Comparison of ENCODE assay signal across 31 cellular contexts in the genomic region with DNA sequence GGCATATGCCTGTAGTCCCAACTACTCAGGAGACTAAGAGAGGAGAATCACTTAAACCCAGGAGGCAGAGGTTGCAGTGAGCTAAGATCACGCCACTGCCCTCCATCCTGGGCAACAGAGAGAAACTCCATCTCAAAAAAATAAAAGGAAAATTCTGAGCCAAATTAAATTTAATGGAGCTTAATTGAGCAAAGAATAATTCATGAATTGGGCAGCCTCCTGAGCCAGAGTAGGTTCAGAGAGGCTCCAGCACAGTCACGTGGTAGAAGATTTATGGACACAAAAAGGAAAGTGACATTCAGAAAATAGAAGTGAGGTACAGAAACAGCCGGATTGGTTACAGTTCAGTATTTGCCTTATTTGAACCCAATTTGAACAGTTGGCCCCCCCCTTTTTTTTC. TPM values are rescaled to one million over a fixed set of nuclear protein-coding genes. Genes with fewer than 3 reads are reported as not detected.
DNase-seq lines count a peak whose midpoint lies in the region; ATAC-seq, FAIRE-seq and TF ChIP-seq lines count a peak whose summit lies in the region.
"Had no signal": no experiment of that assay in that cellular context is flagged by ENCODE, and none has a peak within 500 bp of the region (broad histone marks: within the 10 kb centered on the region; RNA-seq: fewer than 3 reads in every experiment).

No MANE protein-coding gene starts in this region.

- H3K27ac ChIP-seq in HEK293 (ENCODE audit: extremely low read depth, low read depth, low read length) (no peak overlapping the region), K562 (ENCODE audit: extremely low read depth, low read depth, low read length) (no peak overlapping the region), PC-9 (no peak overlapping the region)
- H3K27ac ChIP-seq: 22Rv1; A549; BLaER1; BLaER1 treated with 17β-estradiol and CSF1 and Interleukin-3, amounts not matched to agents 10 nM and 100 nM; C4-2B had no signal

- H3K79me2 ChIP-seq in K562 (ENCODE audit: control insufficient read depth, insufficient read depth, low read length) = no peaks in the 10 kb centered on the region
- no peaks in the 10 kb centered on the region for H3K79me2 ChIP-seq in PC-9 (ENCODE audit: low read depth)

- no peaks in the 10 kb centered on the region for H3K9me2 ChIP-seq in PC-9 (ENCODE audit: insufficient read depth)

- in situ Hi-C loops in K562 (cut with MboI) = no loop called here

- POLR2A ChIA-PET in HEK293 (lab: Yijun Ruan, JAX) = no interaction called here
- POLR2A ChIA-PET in K562 (lab: Yijun Ruan, JAX) = no interaction called here
- POLR2A ChIA-PET in PC-9 (lab: Charles Lee; ENCODE audit: unreplicated experiment) = no interaction called here

- H3K27me3 ChIP-seq in K562 (ENCODE audit: control insufficient read depth in 2 of 2, insufficient read depth in 2 of 2, low read length in 2 of 2) (no peaks in the 10 kb centered on the region; a peak in 1 of 5 replicates), PC-9 (ENCODE audit: insufficient read depth, low read depth) (no peaks in the 10 kb centered on the region)
- H3K27me3 ChIP-seq: BE2C; BLaER1; BLaER1 treated with 17β-estradiol and CSF1 and Interleukin-3, amounts not matched to agents 10 nM and 100 nM had no signal

- CTCF ChIA-PET in HEK293 (lab: Yijun Ruan, JAX) = interaction anchor here (0.5 to 1.8 kb wide), 2 partner anchors 17 to 83 kb away, joined by 4 to 7 read pairs; no protein-coding TSS in a partner anchor
- CTCF ChIA-PET in K562 (lab: Yijun Ruan, JAX; ENCODE audit: low intra/inter-chr PET ratio) = no interaction called here
- CTCF ChIA-PET in PC-9 (lab: Charles Lee) = no interaction called here

- no peak overlapping the region for H3K9ac ChIP-seq in K562 (ENCODE audit: insufficient read depth in 1 of 2, low read depth in 2 of 2, low read length in 2 of 2)
- H3K9ac ChIP-seq: BLaER1; BLaER1 treated with 17β-estradiol and CSF1 and Interleukin-3, amounts not matched to agents 10 nM and 100 nM had no signal

- BruUV-seq in K562 (replicated peaks; lab: Mats Ljungman, UMichigan) = no TSS peak
- BruUV-seq in PC-9 (replicated peaks; lab: Mats Ljungman, UMichigan) = no TSS peak

- H4K20me1 ChIP-seq in K562 (replicated peaks; ENCODE audit: control insufficient read depth, insufficient read depth, low read length) (no peaks in the 10 kb centered on the region), PC-9 (ENCODE audit: insufficient read depth) (no peaks in the 10 kb centered on the region)
- H4K20me1 ChIP-seq: BLaER1 had no signal

- H3K4me2 ChIP-seq in K562 (ENCODE audit: insufficient read depth, low read length) (no peak overlapping the region), PC-9 (no peak overlapping the region)
- H3K4me2 ChIP-seq: A549; BLaER1; BLaER1 treated with 17β-estradiol and CSF1 and Interleukin-3, amounts not matched to agents 10 nM and 100 nM had no signal

- no peak for FAIRE-seq in K562 (lab: Jason Lieb, UNC)
- FAIRE-seq: A204.1, A549, D721Med had no signal

- no peaks in the 10 kb centered on the region for H3F3A ChIP-seq in PC-9 (ENCODE audit: insufficient read depth, low read depth)

- H3K4me3 ChIP-seq in HEK293 (ENCODE audit: low read depth, low read length) = no peak overlapping the region
- no peak overlapping the region for H3K4me3 ChIP-seq in K562
- no peak overlapping the region for H3K4me3 ChIP-seq in PC-9
- H3K4me3 ChIP-seq: A549; BLaER1; BLaER1 treated with 17β-estradiol and CSF1 and Interleukin-3, amounts not matched to agents 10 nM and 100 nM had no signal

- ATAC-seq in K562 = no peak
- no peak for ATAC-seq in HG02610 (IDR thresholded peaks at IDR 0.05; ENCODE audit: unreplicated experiment)
- ATAC-seq: A549; CD8-positive, alpha-beta T cell had no signal

- no peaks in the 10 kb centered on the region for H3K9me3 ChIP-seq in HEK293 (ENCODE audit: control insufficient read depth, insufficient read depth, low read depth, low read length)
- H3K9me3 ChIP-seq in K562 (replicated peaks; ENCODE audit: control insufficient read depth, insufficient read depth, low read depth, low read length) = no peaks in the 10 kb centered on the region
- H3K9me3 ChIP-seq in PC-9 (ENCODE audit: insufficient read depth, low read depth) = peaks cover 6% of the 10 kb centered on the region; the same call in 1 of the 2 replicates
- H3K9me3 ChIP-seq: BE2C, BLaER1, Caco-2 had no signal

- no peak for TF ChIP-seq RAD21 in K562 (CRISPR knock-in tag; conservative IDR thresholded peaks at IDR 0.05 in 1 of 2, IDR thresholded peaks at IDR 0.05 in 1 of 2)

- H3K4me1 ChIP-seq in HEK293 (ENCODE audit: control insufficient read depth, insufficient read depth, low read length) (no peaks in the 10 kb centered on the region), K562 (replicated peaks in 1 of 2; ENCODE audit: control insufficient read depth in 2 of 2, insufficient read depth in 2 of 2, low read length in 2 of 2) (no peaks in the 10 kb centered on the region; a peak in 1 of 5 replicates), PC-9 (replicated peaks; ENCODE audit: insufficient read depth) (no peaks in the 10 kb centered on the region)
- H3K4me1 ChIP-seq: A549, BE2C, BLaER1, Caco-2 had no signal

- H2AFZ ChIP-seq in K562 (ENCODE audit: low read depth, low read length) (no peak overlapping the region), PC-9 (no peak overlapping the region)

- 61% methylated on average over 3 of the region's 3 CpGs for WGBS in K562 (ENCODE audit: insufficient coverage, low coverage, missing lambda C conversion rate)

- intact Hi-C loops in K562 (cut with micrococcal nuclease) (no loop called here), PC-9 (cut with micrococcal nuclease; ENCODE audit: unreplicated experiment) (no loop called here)

- H3K36me3 ChIP-seq in HEK293 (ENCODE audit: control insufficient read depth in 2 of 2, insufficient read depth in 1 of 2, low read length in 2 of 2) (peaks cover 9 to 36% of the 10 kb centered on the region in 2 experiments; a peak in 2 of 3 replicates), K562 (ENCODE audit: control insufficient read depth, insufficient read depth, low read length) (peaks cover 2% of the 10 kb centered on the region; the same call in 1 of the 3 replicates), PC-9 (ENCODE audit: low read depth) (no peaks in the 10 kb centered on the region)

- TF ChIP-seq CTCF in HEK293 (tag by site-specific recombination; IDR thresholded peaks at IDR 0.05) (no peak), K562 (IDR thresholded peaks at IDR 0.05 in 2 of 3, conservative IDR thresholded peaks at IDR 0.05 in 1 of 3; ENCODE audit: insufficient read depth in 2 of 3, low read depth in 1 of 3, low read length in 3 of 3) (no peak), PC-9 (conservative IDR thresholded peaks at IDR 0.05) (no peak)

- no peaks in the 10 kb centered on the region for H3K9me1 ChIP-seq in K562 (ENCODE audit: control insufficient read depth, insufficient read depth, low read length)

- DNase-seq in K562 (ENCODE audit: extremely low read depth in 1 of 4, low spot score in 3 of 4) (no peak), PC-9 (no peak)
- DNase-seq: 8988T; ACHN; AML-193; BE2C; C1 segment of cervical spinal cord; Caco-2; Calu3; CD4-positive, alpha-beta memory T cell; CD4-positive, alpha-beta T cell; CD4-positive, CD25-positive, alpha-beta regulatory T cell; CD8-positive, alpha-beta memory T cell; CD8-positive, alpha-beta T cell; COR-L47; DMS 273 treated with DMSO at 0.1 percent for 48 hours; DMS153; DMS53; DMS79; DMS79 treated with DMSO at 0.1 percent for 48 hours; DND-41; EL had no signal

- no peak for TF ChIP-seq POLR2A in K562 (conservative IDR thresholded peaks at IDR 0.05)

- no peak for TF ChIP-seq EP300 in K562 (IDR thresholded peaks at IDR 0.05; ENCODE audit: low read length)

RNA-seq across cellular contexts. Expression of a gene that starts 10.9 kb away (rescaled TPM):
- total RNA-seq in K562 (2011; cell fraction: chromatin; rRNA removed; ENCODE audit: low replicate concordance) = 79.5 and 124 TPM in 2 replicates
- total RNA-seq in K562 (2011; cell fraction: nucleolus; rRNA removed) = 50.9 and 57.6 TPM in 2 replicates
- 64.1 and 74.5 TPM in 2 replicates for total RNA-seq in K562 (2011; cell fraction: nucleoplasm; rRNA removed)
- total RNA-seq in K562 (2014; rRNA removed) = 9.0 and 10.2 TPM in 2 replicates
- total RNA-seq in K562 (2014; rRNA removed; fragmentation: Illumina TruSeq; extraction: Trizol) = 18.2 and 20.1 TPM in 2 replicates
- 21.3 and 22.6 TPM in 2 replicates for total RNA-seq in K562 (2015; rRNA removed; fragmentation: Illumina TruSeq; extraction: Trizol)
- 25.8 and 28.3 TPM in 2 replicates for total RNA-seq in K562 (2021)
- 15.6 and 16.9 TPM in 2 replicates for polyA plus RNA-seq in K562 (2011; rRNA removed)
- polyA plus RNA-seq in K562 (2011; cell fraction: cytosol; rRNA removed) = 10.9 and 11.5 TPM in 2 replicates
- 18.3 and 20.0 TPM in 2 replicates for polyA plus RNA-seq in K562 (2011; cell fraction: nucleus; rRNA removed)
- polyA plus RNA-seq in K562 (2012) = 16.5 and 19.9 TPM in 2 replicates
- polyA plus RNA-seq in K562 (2014; fragmentation: Illumina TruSeq; extraction: Trizol) = 26.7 and 30.4 TPM in 2 replicates
- 10 to 100 TPM; 18.3 to 27.1 TPM for polyA plus RNA-seq in K562 (2014; fragmentation: Nextera tagmentation; extraction: Ambion mirVana)
- 14.1 and 16.2 TPM in 2 replicates for polyA plus RNA-seq in K562 (2014; rRNA removed)
- polyA minus RNA-seq in K562 (2011; rRNA and poly(A)+ RNA removed) = 40.8 and 46.6 TPM in 2 replicates
- polyA minus RNA-seq in K562 (2011; cell fraction: cytosol; rRNA and poly(A)+ RNA removed) = 18.8 and 35.3 TPM in 2 replicates
- 30.4 and 44.1 TPM in 2 replicates for polyA minus RNA-seq in K562 (2011; cell fraction: nucleus; rRNA and poly(A)+ RNA removed)
- 11.7 and 12.1 TPM in 2 replicates for total RNA-seq in PC-9 (2021)

RNA-seq across cellular contexts. Expression of a gene that starts 42.6 kb away (rescaled TPM):
- total RNA-seq in K562 (2011; cell fraction: chromatin; rRNA removed; ENCODE audit: low replicate concordance) = 14.0 and 52.4 TPM in 2 replicates
- 7.0 and 8.6 TPM in 2 replicates for total RNA-seq in K562 (2011; cell fraction: nucleolus; rRNA removed)
- total RNA-seq in K562 (2011; cell fraction: nucleoplasm; rRNA removed) = 25.3 and 45.2 TPM in 2 replicates
- total RNA-seq in K562 (2014; rRNA removed) (10.1 and 10.3 TPM in 2 replicates), K562 (2014; rRNA removed; fragmentation: Illumina TruSeq; extraction: Trizol) (14.3 and 15.4 TPM in 2 replicates), K562 (2015; rRNA removed; fragmentation: Illumina TruSeq; extraction: Trizol) (11.9 and 14.1 TPM in 2 replicates), K562 (2021) (12.1 and 12.3 TPM in 2 replicates), PC-9 (2021) (23.4 and 31.9 TPM in 2 replicates)
- polyA plus RNA-seq in K562 (2011; rRNA removed) (12.1 and 14.8 TPM in 2 replicates), K562 (2014; fragmentation: Illumina TruSeq; extraction: Trizol) (12.7 and 16.1 TPM in 2 replicates), K562 (2014; fragmentation: Nextera tagmentation; extraction: Ambion mirVana) (1 to 10 TPM; 3.5 to 4.4 TPM), K562 (2014; rRNA removed) (9.3 and 9.5 TPM in 2 replicates)
- polyA plus RNA-seq in K562 (2011; cell fraction: cytosol; rRNA removed) = 1.7 and 4.9 TPM in 2 replicates
- polyA plus RNA-seq in K562 (2011; cell fraction: nucleus; rRNA removed) = 10.1 and 11.1 TPM in 2 replicates
- polyA plus RNA-seq in K562 (2012) = 9.6 and 11.8 TPM in 2 replicates
- polyA minus RNA-seq in K562 (2011; rRNA and poly(A)+ RNA removed) = 13.5 and 18.5 TPM in 2 replicates
- polyA minus RNA-seq in K562 (2011; cell fraction: cytosol; rRNA and poly(A)+ RNA removed) = 7.8 and 8.6 TPM in 2 replicates
- polyA minus RNA-seq in K562 (2011; cell fraction: nucleus; rRNA and poly(A)+ RNA removed) = 10.4 and 17.3 TPM in 2 replicates

RNA-seq across cellular contexts. Expression of a gene that starts 44.5 kb away (rescaled TPM):
- 21.1 and 36.6 TPM in 2 replicates for total RNA-seq in K562 (2011; cell fraction: chromatin; rRNA removed; ENCODE audit: low replicate concordance)
- total RNA-seq in K562 (2011; cell fraction: nucleolus; rRNA removed) = 20.9 and 25.5 TPM in 2 replicates
- total RNA-seq in K562 (2011; cell fraction: nucleoplasm; rRNA removed) = 31.8 and 53.7 TPM in 2 replicates
- total RNA-seq in K562 (2014; rRNA removed) (22.3 and 25.5 TPM in 2 replicates), K562 (2014; rRNA removed; fragmentation: Illumina TruSeq; extraction: Trizol) (36.5 and 40.5 TPM in 2 replicates), K562 (2015; rRNA removed; fragmentation: Illumina TruSeq; extraction: Trizol) (18.2 and 20.8 TPM in 2 replicates), K562 (2021) (34.0 and 36.6 TPM in 2 replicates), PC-9 (2021) (131 and 154 TPM in 2 replicates)
- polyA plus RNA-seq in K562 (2011; rRNA removed) (27.6 and 33.5 TPM in 2 replicates), K562 (2014; fragmentation: Illumina TruSeq; extraction: Trizol) (32.5 and 35.5 TPM in 2 replicates), K562 (2014; fragmentation: Nextera tagmentation; extraction: Ambion mirVana) (10 to 100 TPM; 18.8 to 21.7 TPM), K562 (2014; rRNA removed) (21.7 and 26.4 TPM in 2 replicates)
- polyA plus RNA-seq in K562 (2011; cell fraction: cytosol; rRNA removed) = 20.2 and 25.3 TPM in 2 replicates
- polyA plus RNA-seq in K562 (2011; cell fraction: nucleus; rRNA removed) = 7.0 and 10.0 TPM in 2 replicates
- polyA plus RNA-seq in K562 (2012) = 31.1 and 35.2 TPM in 2 replicates
- polyA minus RNA-seq in K562 (2011; rRNA and poly(A)+ RNA removed) = 30.4 and 32.6 TPM in 2 replicates
- 13.1 and 13.2 TPM in 2 replicates for polyA minus RNA-seq in K562 (2011; cell fraction: cytosol; rRNA and poly(A)+ RNA removed)
- polyA minus RNA-seq in K562 (2011; cell fraction: nucleus; rRNA and poly(A)+ RNA removed) = 6.9 and 16.7 TPM in 2 replicates
